In genomic region chr7:86911703-86912102, GRCh38 we compare ENCODE assay signal across 17 cellular contexts.
DNase-seq lines count a peak whose midpoint lies in the region; TF ChIP-seq lines count a peak whose summit lies in the region.
"Had no signal": no experiment of that assay in that cellular context is flagged by ENCODE, and none has a peak within 500 bp of the region (broad histone marks: within the 10 kb centered on the region; RNA-seq: fewer than 3 reads in every experiment).

No MANE protein-coding gene starts in this region.

- H3K27ac ChIP-seq in Karpas-422 (ENCODE audit: low read length) (no peak overlapping the region), neural progenitor cell (no peak overlapping the region), mesenchymal stem cell (ENCODE audit: low read length, poor library complexity, severe bottlenecking) (no peak overlapping the region)
- H3K27ac ChIP-seq: A549, breast epithelium, ovary, Peyer's patch, tibial artery had no signal

- H3K9me3 Mint-ChIP-seq in neural progenitor cell: no peaks in the 10 kb centered on the region
- H3K9me3 Mint-ChIP-seq: activated CD8-positive, alpha-beta T cell treated with anti-CD3 and anti-CD28 coated beads for 36 hours; T-helper 2 cell treated with Interferon-gamma antibody and Interleukin-4, amounts not matched to agents 5 μg/mL and 100 μg/mL, for 36 hours had no signal

- no peak overlapping the region for H2BK12ac ChIP-seq in mesenchymal stem cell (ENCODE audit: low read length in 2 of 2)

- H3K27me3 ChIP-seq in Karpas-422 (ENCODE audit: low read length): no peaks in the 10 kb centered on the region
- H3K27me3 ChIP-seq in neural progenitor cell: no peaks in the 10 kb centered on the region
- H3K27me3 ChIP-seq in mesenchymal stem cell (ENCODE audit: control insufficient read depth in 1 of 2, insufficient read depth in 1 of 2, low read length in 2 of 2): no peaks in the 10 kb centered on the region
- H3K27me3 ChIP-seq: breast epithelium, ovary, Peyer's patch, tibial artery had no signal

- no peaks in the 10 kb centered on the region for H4K20me1 ChIP-seq in Karpas-422 (ENCODE audit: insufficient read depth, low read depth, low read length)
- peaks cover 5% of the 10 kb centered on the region for H4K20me1 ChIP-seq in neural progenitor cell (ENCODE audit: low read depth)

- H3K18ac ChIP-seq in mesenchymal stem cell (ENCODE audit: low read depth in 1 of 2, low read length in 2 of 2): no peak overlapping the region

- H2BK15ac ChIP-seq in mesenchymal stem cell (ENCODE audit: low read depth, poor library complexity, severe bottlenecking): no peak overlapping the region

- no peak overlapping the region for H3K9ac ChIP-seq in Karpas-422 (ENCODE audit: low read length)
- no peak overlapping the region for H3K9ac ChIP-seq in neural progenitor cell
- H3K9ac ChIP-seq in mesenchymal stem cell (ENCODE audit: low read length): no peak overlapping the region

- H3K79me1 ChIP-seq in mesenchymal stem cell (replicated peaks; ENCODE audit: low read length, poor library complexity, severe bottlenecking): no peaks in the 10 kb centered on the region

- H3K4me3 ChIP-seq in Karpas-422 (ENCODE audit: low read length): no peak overlapping the region
- no peak overlapping the region for H3K4me3 ChIP-seq in astrocyte of the cerebellum (ENCODE audit: low read depth, low read length)
- H3K4me3 ChIP-seq in neural progenitor cell: no peak overlapping the region
- no peak overlapping the region for H3K4me3 ChIP-seq in mesenchymal stem cell (ENCODE audit: insufficient read depth in 1 of 2, low read depth in 1 of 2, low read length in 2 of 2)
- H3K4me3 ChIP-seq: A549, breast epithelium, ovary, Peyer's patch, tibial artery had no signal

- no peak overlapping the region for H3K4ac ChIP-seq in mesenchymal stem cell (ENCODE audit: low read depth in 1 of 2, low read length in 2 of 2)

- DNase-seq in NCI-H1417 (lab: John Stamatoyannopoulos, UW) (peak in 2 of 3 experiments; percentile 25 to 34), NCI-H1417 treated with DMSO at 0.1 percent for 48 hours (lab: John Stamatoyannopoulos, UW) (no peak), Karpas-422 (peak; percentile 56), astrocyte of the cerebellum (ENCODE audit: low read depth) (no peak), neural progenitor cell (ENCODE audit: low spot score) (peak; percentile 10), T-helper 1 cell (no peak), GM20000 (ENCODE audit: low spot score) (no peak), mesenchymal stem cell (no peak)
- DNase-seq: activated CD8-positive, alpha-beta T cell treated with anti-CD3 and anti-CD28 coated beads for 36 hours; H7; NCI-H2171 treated with DMSO at 0.1 percent for 48 hours; ovary; Peyer's patch; tibial artery had no signal

- H3K4me2 ChIP-seq in Karpas-422 (ENCODE audit: low read depth, low read length, poor library complexity, severe bottlenecking): no peak overlapping the region
- H3K4me2 ChIP-seq in neural progenitor cell: no peak overlapping the region
- H3K4me2 ChIP-seq in mesenchymal stem cell (ENCODE audit: low read length, poor library complexity, severe bottlenecking): no peak overlapping the region
- H3K4me2 ChIP-seq: A549 had no signal

- H2BK120ac ChIP-seq in mesenchymal stem cell (ENCODE audit: low read depth, low read length): no peak overlapping the region

- H3K4me1 ChIP-seq in Karpas-422 (ENCODE audit: low read length) (no peaks in the 10 kb centered on the region), neural progenitor cell (no peaks in the 10 kb centered on the region), mesenchymal stem cell (ENCODE audit: control insufficient read depth, insufficient read depth, low read depth, low read length) (no peaks in the 10 kb centered on the region)
- H3K4me1 ChIP-seq: A549, breast epithelium, Peyer's patch, tibial artery had no signal

- no peak overlapping the region for H4K91ac ChIP-seq in mesenchymal stem cell (ENCODE audit: low read length)

- no peak overlapping the region for H2BK5ac ChIP-seq in mesenchymal stem cell (ENCODE audit: low read depth, low read length, poor library complexity, severe bottlenecking)

- H3K9me3 ChIP-seq in Karpas-422 (ENCODE audit: low read length): no peaks in the 10 kb centered on the region
- no peaks in the 10 kb centered on the region for H3K9me3 ChIP-seq in neural progenitor cell (ENCODE audit: low read depth)
- H3K9me3 ChIP-seq in mesenchymal stem cell (ENCODE audit: control insufficient read depth, low read length): no peaks in the 10 kb centered on the region
- H3K9me3 ChIP-seq: A549, breast epithelium, ovary, Peyer's patch, tibial artery had no signal

- no peaks in the 10 kb centered on the region for H3F3A ChIP-seq in neural progenitor cell (ENCODE audit: low read depth)

- H3K79me2 ChIP-seq in Karpas-422 (ENCODE audit: low read length) (no peaks in the 10 kb centered on the region), neural progenitor cell (ENCODE audit: low read depth) (no peaks in the 10 kb centered on the region)

- no peaks in the 10 kb centered on the region for H3K9me2 ChIP-seq in Karpas-422 (replicated peaks; ENCODE audit: insufficient read depth, low read length)

- H2AK5ac ChIP-seq in mesenchymal stem cell (ENCODE audit: low read length, severe bottlenecking): no peak overlapping the region

- no peaks in the 10 kb centered on the region for H3K27me3 Mint-ChIP-seq in neural progenitor cell (ENCODE audit: insufficient read depth, low read depth)

- H3K4me1 Mint-ChIP-seq in neural progenitor cell: no peaks in the 10 kb centered on the region

- no peak overlapping the region for H3K27ac Mint-ChIP-seq in neural progenitor cell
- H3K27ac Mint-ChIP-seq: activated CD8-positive, alpha-beta T cell treated with anti-CD3 and anti-CD28 coated beads for 36 hours; T-helper 2 cell treated with Interferon-gamma antibody and Interleukin-4, amounts not matched to agents 5 μg/mL and 100 μg/mL, for 36 hours had no signal

- H3K23ac ChIP-seq in mesenchymal stem cell (ENCODE audit: low read length in 2 of 2): no peak overlapping the region

- H2AFZ ChIP-seq in Karpas-422 (ENCODE audit: low read length) (no peak overlapping the region), neural progenitor cell (replicated peaks) (no peak overlapping the region), mesenchymal stem cell (ENCODE audit: low read depth, low read length) (no peak overlapping the region)

- no peak overlapping the region for H4K8ac ChIP-seq in mesenchymal stem cell (ENCODE audit: low read length)

- no peak overlapping the region for H3K14ac ChIP-seq in mesenchymal stem cell (ENCODE audit: low read length in 2 of 2)

- in situ Hi-C loops in astrocyte of the cerebellum (cut with HindIII; ENCODE audit: low sequenced_read_pairs): loop anchor here (25.0 kb wide), 1 partner anchor 1024 kb away; no protein-coding TSS in a partner anchor

- no CpG with 5 or more reads among the region's 1 CpG for WGBS in mesenchymal stem cell

- H3K36me3 ChIP-seq in Karpas-422 (ENCODE audit: insufficient read depth, low read length): no peaks in the 10 kb centered on the region
- peaks cover 14% of the 10 kb centered on the region for H3K36me3 ChIP-seq in neural progenitor cell
- H3K36me3 ChIP-seq in mesenchymal stem cell (ENCODE audit: control insufficient read depth in 1 of 2, insufficient read depth in 2 of 2, low read depth in 1 of 2, low read length in 2 of 2): peaks cover 0 to 37% of the 10 kb centered on the region in 2 experiments
- H3K36me3 ChIP-seq: breast epithelium, ovary, Peyer's patch, tibial artery had no signal

- no peak overlapping the region for H3K4me3 Mint-ChIP-seq in neural progenitor cell
- H3K4me3 Mint-ChIP-seq: activated CD8-positive, alpha-beta T cell treated with anti-CD3 and anti-CD28 coated beads for 36 hours; T-helper 2 cell treated with Interferon-gamma antibody and Interleukin-4, amounts not matched to agents 5 μg/mL and 100 μg/mL, for 36 hours had no signal

- TF ChIP-seq CTCF in astrocyte of the cerebellum (IDR thresholded peaks at IDR 0.05; ENCODE audit: low read depth, low read length, missing control alignments) (peak; percentile 20), neural progenitor cell (IDR thresholded peaks at IDR 0.05) (peak; percentile 36), GM20000 (IDR thresholded peaks at IDR 0.05; ENCODE audit: extremely low read depth, missing control alignments) (no peak)

- peaks cover 11% of the 10 kb centered on the region for H3K36me3 Mint-ChIP-seq in neural progenitor cell

Comparison
In these comparisons a context has a peak if more than half of its experiments do, and no peak if none do; other contexts are left out.
1. DNase-seq: peak in NCI-H1417 (2 of 3), Karpas-422 (single experiment) and neural progenitor cell (single experiment); none in NCI-H1417 treated with DMSO at 0.1 percent for 48 hours (single experiment), astrocyte of the cerebellum (single experiment), T-helper 1 cell (0 of 5), GM20000 (single experiment) and mesenchymal stem cell (single experiment).